ENCODE assay signal across 1 cellular context in the genomic region with DNA sequence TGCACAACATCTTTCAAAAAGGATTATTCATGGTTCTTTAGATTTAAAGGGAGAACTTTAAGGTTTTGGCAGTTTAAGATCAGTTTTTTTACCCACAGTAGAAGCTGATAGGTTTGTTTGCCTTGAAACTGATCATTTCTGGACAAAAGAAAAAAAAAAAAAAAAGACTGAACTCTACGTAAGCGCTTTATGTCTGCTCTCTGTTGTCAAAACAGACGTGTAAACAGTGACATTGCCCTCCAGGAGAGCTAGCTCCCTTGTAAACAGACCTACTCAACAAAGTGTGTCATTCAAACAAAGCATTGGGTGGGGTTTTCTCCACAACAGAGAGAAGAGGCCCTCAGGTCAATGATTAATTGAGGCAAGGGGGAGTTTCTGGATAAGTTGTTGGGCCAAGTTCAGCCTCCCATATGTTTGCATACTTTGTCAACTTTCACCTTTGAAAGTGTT.
A peak's percentile ranks its signal among the peaks of the same experiment; 100 is the strongest.
TF ChIP-seq lines count a peak whose summit lies in the region.

No MANE protein-coding gene starts in this region.

TF ChIP-seq in HepG2, 621 proteins besides CTCF, POLR2A, EP300 and RAD21 (continued from another document and continues in another):
- TF ChIP-seq ZNF773 (CRISPR knock-in tag; IDR thresholded peaks at IDR 0.05; ENCODE audit: borderline replicate concordance) (no peak), RFX1 (IDR thresholded peaks at IDR 0.05) (peak; percentile 66), TARDBP (CRISPR knock-in tag; IDR thresholded peaks at IDR 0.05) (peak; percentile 82), ISX (CRISPR knock-in tag; conservative IDR thresholded peaks at IDR 0.05) (no peak), ASH2L (IDR thresholded peaks at IDR 0.05; ENCODE audit: insufficient read length, low read depth, low read length) (peak; percentile 69), IRF2 (CRISPR knock-in tag; IDR thresholded peaks at IDR 0.05) (peak; percentile 58; the same call in 1 of the 2 replicates), ZNF83 (CRISPR knock-in tag; IDR thresholded peaks at IDR 0.05; ENCODE audit: borderline replicate concordance) (no peak), PHF21A (CRISPR knock-in tag; IDR thresholded peaks at IDR 0.05) (peak; percentile 46; the same call in 1 of the 2 replicates), ARNTL (CRISPR knock-in tag; IDR thresholded peaks at IDR 0.05) (no peak), CEBPB (IDR thresholded peaks at IDR 0.05; ENCODE audit: borderline replicate concordance, low read depth, low read length) (no peak; the same call in 1 of the 2 replicates), CHD2 (IDR thresholded peaks at IDR 0.05; ENCODE audit: low read depth, low read length) (no peak), NFYC (CRISPR knock-in tag; IDR thresholded peaks at IDR 0.05) (no peak), GABPA (IDR thresholded peaks at IDR 0.05; ENCODE audit: low read depth, low read length) (no peak), GABPA (CRISPR knock-in tag; IDR thresholded peaks at IDR 0.05; ENCODE audit: low read depth) (0 out of 2 replicates have a peak, but pooled peaks have one; percentile 30), ZNF891 (CRISPR knock-in tag; IDR thresholded peaks at IDR 0.05) (no peak), MEIS1 (CRISPR knock-in tag; IDR thresholded peaks at IDR 0.05; ENCODE audit: borderline replicate concordance) (peak; percentile 51; the same call in 1 of the 2 replicates), EZH2 (conservative IDR thresholded peaks at IDR 0.05; ENCODE audit: low read depth, low read length) (no peak), THYN1 (CRISPR knock-in tag; IDR thresholded peaks at IDR 0.05; ENCODE audit: borderline replicate concordance, low read depth) (peak; percentile 78; the same call in 1 of the 2 replicates), YY1 (IDR thresholded peaks at IDR 0.05; ENCODE audit: insufficient read depth, insufficient replicate concordance, low read depth, low read length) (no peak), GABPB1 (CRISPR knock-in tag; IDR thresholded peaks at IDR 0.05) (peak; percentile 25; the same call in 1 of the 2 replicates), ZNF431 (CRISPR knock-in tag; IDR thresholded peaks at IDR 0.05; ENCODE audit: borderline replicate concordance, low read depth) (peak; percentile 62; the same call in 1 of the 2 replicates), REPIN1 (CRISPR knock-in tag; IDR thresholded peaks at IDR 0.05; ENCODE audit: borderline replicate concordance, low read depth) (peak; percentile 72), KDM6A (CRISPR knock-in tag; IDR thresholded peaks at IDR 0.05; ENCODE audit: low read depth) (peak; percentile 82; the same call in 1 of the 2 replicates), HMG20B (CRISPR knock-in tag; conservative IDR thresholded peaks at IDR 0.05) (peak; percentile 81), ZFAT (CRISPR knock-in tag; conservative IDR thresholded peaks at IDR 0.05) (no peak), SMYD3 (CRISPR knock-in tag; IDR thresholded peaks at IDR 0.05) (peak; percentile 82; the same call in 1 of the 2 replicates), ATM (IDR thresholded peaks at IDR 0.05; ENCODE audit: borderline replicate concordance) (no peak), NAIF1 (CRISPR knock-in tag; IDR thresholded peaks at IDR 0.05; ENCODE audit: borderline replicate concordance) (no peak), BHLHE40 (IDR thresholded peaks at IDR 0.05; ENCODE audit: low read length) (peak; percentile 42; the same call in 1 of the 2 replicates), ZNF232 (CRISPR knock-in tag; IDR thresholded peaks at IDR 0.05; ENCODE audit: borderline replicate concordance) (peak; percentile 42; the same call in 1 of the 2 replicates), ZNF205 (CRISPR knock-in tag; IDR thresholded peaks at IDR 0.05) (peak; percentile 64; the same call in 1 of the 2 replicates)
- TF ChIP-seq, protein P1, sequence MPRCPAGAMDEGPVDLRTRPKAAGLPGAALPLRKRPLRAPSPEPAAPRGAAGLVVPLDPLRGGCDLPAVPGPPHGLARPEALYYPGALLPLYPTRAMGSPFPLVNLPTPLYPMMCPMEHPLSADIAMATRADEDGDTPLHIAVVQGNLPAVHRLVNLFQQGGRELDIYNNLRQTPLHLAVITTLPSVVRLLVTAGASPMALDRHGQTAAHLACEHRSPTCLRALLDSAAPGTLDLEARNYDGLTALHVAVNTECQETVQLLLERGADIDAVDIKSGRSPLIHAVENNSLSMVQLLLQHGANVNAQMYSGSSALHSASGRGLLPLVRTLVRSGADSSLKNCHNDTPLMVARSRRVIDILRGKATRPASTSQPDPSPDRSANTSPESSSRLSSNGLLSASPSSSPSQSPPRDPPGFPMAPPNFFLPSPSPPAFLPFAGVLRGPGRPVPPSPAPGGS (CRISPR knock-in tag; IDR thresholded peaks at IDR 0.05), result peak; percentile 39; the same call in 1 of the 2 replicates
- TF ChIP-seq, protein P2, sequence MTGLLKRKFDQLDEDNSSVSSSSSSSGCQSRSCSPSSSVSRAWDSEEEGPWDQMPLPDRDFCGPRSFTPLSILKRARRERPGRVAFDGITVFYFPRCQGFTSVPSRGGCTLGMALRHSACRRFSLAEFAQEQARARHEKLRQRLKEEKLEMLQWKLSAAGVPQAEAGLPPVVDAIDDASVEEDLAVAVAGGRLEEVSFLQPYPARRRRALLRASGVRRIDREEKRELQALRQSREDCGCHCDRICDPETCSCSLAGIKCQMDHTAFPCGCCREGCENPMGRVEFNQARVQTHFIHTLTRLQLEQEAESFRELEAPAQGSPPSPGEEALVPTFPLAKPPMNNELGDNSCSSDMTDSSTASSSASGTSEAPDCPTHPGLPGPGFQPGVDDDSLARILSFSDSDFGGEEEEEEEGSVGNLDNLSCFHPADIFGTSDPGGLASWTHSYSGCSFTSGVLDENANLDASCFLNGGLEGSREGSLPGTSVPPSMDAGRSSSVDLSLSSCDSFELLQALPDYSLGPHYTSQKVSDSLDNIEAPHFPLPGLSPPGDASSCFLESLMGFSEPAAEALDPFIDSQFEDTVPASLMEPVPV (CRISPR knock-in tag; IDR thresholded peaks at IDR 0.05), result peak; percentile 71; the same call in 1 of the 2 replicates
- TF ChIP-seq, protein P3, sequence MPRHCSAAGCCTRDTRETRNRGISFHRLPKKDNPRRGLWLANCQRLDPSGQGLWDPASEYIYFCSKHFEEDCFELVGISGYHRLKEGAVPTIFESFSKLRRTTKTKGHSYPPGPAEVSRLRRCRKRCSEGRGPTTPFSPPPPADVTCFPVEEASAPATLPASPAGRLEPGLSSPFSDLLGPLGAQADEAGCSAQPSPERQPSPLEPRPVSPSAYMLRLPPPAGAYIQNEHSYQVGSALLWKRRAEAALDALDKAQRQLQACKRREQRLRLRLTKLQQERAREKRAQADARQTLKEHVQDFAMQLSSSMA (CRISPR knock-in tag; IDR thresholded peaks at IDR 0.05), result no peak
- TF ChIP-seq, protein P4, sequence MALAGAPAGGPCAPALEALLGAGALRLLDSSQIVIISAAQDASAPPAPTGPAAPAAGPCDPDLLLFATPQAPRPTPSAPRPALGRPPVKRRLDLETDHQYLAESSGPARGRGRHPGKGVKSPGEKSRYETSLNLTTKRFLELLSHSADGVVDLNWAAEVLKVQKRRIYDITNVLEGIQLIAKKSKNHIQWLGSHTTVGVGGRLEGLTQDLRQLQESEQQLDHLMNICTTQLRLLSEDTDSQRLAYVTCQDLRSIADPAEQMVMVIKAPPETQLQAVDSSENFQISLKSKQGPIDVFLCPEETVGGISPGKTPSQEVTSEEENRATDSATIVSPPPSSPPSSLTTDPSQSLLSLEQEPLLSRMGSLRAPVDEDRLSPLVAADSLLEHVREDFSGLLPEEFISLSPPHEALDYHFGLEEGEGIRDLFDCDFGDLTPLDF (CRISPR knock-in tag; IDR thresholded peaks at IDR 0.05), result no peak
- TF ChIP-seq, protein P5, sequence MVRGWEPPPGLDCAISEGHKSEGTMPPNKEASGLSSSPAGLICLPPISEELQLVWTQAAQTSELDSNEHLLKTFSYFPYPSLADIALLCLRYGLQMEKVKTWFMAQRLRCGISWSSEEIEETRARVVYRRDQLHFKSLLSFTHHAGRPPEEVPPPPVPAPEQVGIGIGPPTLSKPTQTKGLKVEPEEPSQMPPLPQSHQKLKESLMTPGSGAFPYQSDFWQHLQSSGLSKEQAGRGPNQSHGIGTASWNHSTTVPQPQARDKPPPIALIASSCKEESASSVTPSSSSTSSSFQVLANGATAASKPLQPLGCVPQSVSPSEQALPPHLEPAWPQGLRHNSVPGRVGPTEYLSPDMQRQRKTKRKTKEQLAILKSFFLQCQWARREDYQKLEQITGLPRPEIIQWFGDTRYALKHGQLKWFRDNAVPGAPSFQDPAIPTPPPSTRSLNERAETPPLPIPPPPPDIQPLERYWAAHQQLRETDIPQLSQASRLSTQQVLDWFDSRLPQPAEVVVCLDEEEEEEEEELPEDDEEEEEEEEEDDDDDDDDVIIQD (CRISPR knock-in tag; IDR thresholded peaks at IDR 0.05; ENCODE audit: low read depth), result peak; percentile 78; the same call in 1 of the 2 replicates
- TF ChIP-seq, protein P6, sequence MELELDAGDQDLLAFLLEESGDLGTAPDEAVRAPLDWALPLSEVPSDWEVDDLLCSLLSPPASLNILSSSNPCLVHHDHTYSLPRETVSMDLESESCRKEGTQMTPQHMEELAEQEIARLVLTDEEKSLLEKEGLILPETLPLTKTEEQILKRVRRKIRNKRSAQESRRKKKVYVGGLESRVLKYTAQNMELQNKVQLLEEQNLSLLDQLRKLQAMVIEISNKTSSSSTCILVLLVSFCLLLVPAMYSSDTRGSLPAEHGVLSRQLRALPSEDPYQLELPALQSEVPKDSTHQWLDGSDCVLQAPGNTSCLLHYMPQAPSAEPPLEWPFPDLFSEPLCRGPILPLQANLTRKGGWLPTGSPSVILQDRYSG (CRISPR knock-in tag; IDR thresholded peaks at IDR 0.05), result no peak
- TF ChIP-seq, protein P7, sequence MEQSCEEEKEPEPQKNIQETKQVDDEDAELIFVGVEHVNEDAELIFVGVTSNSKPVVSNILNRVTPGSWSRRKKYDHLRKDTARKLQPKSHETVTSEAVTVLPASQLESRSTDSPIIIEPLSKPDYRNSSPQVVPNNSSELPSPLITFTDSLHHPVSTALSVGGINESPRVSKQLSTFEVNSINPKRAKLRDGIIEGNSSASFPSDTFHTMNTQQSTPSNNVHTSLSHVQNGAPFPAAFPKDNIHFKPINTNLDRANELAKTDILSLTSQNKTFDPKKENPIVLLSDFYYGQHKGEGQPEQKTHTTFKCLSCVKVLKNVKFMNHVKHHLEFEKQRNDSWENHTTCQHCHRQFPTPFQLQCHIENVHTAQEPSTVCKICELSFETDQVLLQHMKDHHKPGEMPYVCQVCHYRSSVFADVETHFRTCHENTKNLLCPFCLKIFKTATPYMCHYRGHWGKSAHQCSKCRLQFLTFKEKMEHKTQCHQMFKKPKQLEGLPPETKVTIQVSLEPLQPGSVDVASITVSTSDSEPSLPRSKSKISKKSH (CRISPR knock-in tag; IDR thresholded peaks at IDR 0.05; ENCODE audit: borderline replicate concordance), result no peak
- TF ChIP-seq, protein P8, sequence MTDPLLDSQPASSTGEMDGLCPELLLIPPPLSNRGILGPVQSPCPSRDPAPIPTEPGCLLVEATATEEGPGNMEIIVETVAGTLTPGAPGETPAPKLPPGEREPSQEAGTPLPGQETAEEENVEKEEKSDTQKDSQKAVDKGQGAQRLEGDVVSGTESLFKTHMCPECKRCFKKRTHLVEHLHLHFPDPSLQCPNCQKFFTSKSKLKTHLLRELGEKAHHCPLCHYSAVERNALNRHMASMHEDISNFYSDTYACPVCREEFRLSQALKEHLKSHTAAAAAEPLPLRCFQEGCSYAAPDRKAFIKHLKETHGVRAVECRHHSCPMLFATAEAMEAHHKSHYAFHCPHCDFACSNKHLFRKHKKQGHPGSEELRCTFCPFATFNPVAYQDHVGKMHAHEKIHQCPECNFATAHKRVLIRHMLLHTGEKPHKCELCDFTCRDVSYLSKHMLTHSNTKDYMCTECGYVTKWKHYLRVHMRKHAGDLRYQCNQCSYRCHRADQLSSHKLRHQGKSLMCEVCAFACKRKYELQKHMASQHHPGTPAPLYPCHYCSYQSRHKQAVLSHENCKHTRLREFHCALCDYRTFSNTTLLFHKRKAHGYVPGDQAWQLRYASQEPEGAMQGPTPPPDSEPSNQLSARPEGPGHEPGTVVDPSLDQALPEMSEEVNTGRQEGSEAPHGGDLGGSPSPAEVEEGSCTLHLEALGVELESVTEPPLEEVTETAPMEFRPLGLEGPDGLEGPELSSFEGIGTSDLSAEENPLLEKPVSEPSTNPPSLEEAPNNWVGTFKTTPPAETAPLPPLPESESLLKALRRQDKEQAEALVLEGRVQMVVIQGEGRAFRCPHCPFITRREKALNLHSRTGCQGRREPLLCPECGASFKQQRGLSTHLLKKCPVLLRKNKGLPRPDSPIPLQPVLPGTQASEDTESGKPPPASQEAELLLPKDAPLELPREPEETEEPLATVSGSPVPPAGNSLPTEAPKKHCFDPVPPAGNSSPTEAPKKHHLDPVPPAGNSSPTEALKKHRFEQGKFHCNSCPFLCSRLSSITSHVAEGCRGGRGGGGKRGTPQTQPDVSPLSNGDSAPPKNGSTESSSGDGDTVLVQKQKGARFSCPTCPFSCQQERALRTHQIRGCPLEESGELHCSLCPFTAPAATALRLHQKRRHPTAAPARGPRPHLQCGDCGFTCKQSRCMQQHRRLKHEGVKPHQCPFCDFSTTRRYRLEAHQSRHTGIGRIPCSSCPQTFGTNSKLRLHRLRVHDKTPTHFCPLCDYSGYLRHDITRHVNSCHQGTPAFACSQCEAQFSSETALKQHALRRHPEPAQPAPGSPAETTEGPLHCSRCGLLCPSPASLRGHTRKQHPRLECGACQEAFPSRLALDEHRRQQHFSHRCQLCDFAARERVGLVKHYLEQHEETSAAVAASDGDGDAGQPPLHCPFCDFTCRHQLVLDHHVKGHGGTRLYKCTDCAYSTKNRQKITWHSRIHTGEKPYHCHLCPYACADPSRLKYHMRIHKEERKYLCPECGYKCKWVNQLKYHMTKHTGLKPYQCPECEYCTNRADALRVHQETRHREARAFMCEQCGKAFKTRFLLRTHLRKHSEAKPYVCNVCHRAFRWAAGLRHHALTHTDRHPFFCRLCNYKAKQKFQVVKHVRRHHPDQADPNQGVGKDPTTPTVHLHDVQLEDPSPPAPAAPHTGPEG (CRISPR knock-in tag; IDR thresholded peaks at IDR 0.05), result no peak
- TF ChIP-seq, protein P9, sequence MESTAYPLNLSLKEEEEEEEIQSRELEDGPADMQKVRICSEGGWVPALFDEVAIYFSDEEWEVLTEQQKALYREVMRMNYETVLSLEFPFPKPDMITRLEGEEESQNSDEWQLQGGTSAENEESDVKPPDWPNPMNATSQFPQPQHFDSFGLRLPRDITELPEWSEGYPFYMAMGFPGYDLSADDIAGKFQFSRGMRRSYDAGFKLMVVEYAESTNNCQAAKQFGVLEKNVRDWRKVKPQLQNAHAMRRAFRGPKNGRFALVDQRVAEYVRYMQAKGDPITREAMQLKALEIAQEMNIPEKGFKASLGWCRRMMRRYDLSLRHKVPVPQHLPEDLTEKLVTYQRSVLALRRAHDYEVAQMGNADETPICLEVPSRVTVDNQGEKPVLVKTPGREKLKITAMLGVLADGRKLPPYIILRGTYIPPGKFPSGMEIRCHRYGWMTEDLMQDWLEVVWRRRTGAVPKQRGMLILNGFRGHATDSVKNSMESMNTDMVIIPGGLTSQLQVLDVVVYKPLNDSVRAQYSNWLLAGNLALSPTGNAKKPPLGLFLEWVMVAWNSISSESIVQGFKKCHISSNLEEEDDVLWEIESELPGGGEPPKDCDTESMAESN (CRISPR knock-in tag; conservative IDR thresholded peaks at IDR 0.05), result peak; percentile 63; the same call in 1 of the 2 replicates
- TF ChIP-seq, protein P10, sequence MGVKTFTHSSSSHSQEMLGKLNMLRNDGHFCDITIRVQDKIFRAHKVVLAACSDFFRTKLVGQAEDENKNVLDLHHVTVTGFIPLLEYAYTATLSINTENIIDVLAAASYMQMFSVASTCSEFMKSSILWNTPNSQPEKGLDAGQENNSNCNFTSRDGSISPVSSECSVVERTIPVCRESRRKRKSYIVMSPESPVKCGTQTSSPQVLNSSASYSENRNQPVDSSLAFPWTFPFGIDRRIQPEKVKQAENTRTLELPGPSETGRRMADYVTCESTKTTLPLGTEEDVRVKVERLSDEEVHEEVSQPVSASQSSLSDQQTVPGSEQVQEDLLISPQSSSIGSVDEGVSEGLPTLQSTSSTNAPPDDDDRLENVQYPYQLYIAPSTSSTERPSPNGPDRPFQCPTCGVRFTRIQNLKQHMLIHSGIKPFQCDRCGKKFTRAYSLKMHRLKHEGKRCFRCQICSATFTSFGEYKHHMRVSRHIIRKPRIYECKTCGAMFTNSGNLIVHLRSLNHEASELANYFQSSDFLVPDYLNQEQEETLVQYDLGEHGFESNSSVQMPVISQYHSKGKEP (CRISPR knock-in tag; IDR thresholded peaks at IDR 0.05), result no peak
